Comparison of ENCODE assay signal across 17 cellular contexts in genomic region chr16:81688182-81688581, GRCh38.
DNase-seq lines count a peak whose midpoint lies in the region; ATAC-seq lines count a peak whose summit lies in the region.
"Had no signal": no experiment of that assay in that cellular context is flagged by ENCODE, and none has a peak within 500 bp of the region (broad histone marks: within the 10 kb centered on the region; RNA-seq: fewer than 3 reads in every experiment).

No MANE protein-coding gene starts in this region.

- DNase-seq in T-helper 2 cell treated with Interferon-gamma antibody and Interleukin-4, amounts not matched to agents 5 μg/mL and 100 μg/mL, for 36 hours (ENCODE audit: low spot score) = peak; percentile 46
- DNase-seq in T-helper 2 cell (no peak), kidney tubule cell (ENCODE audit: low spot score) (no peak), NCI-H1436 treated with DMSO at 0.1 percent for 48 hours (lab: John Stamatoyannopoulos, UW) (no peak)
- peak; percentile 4 to 7 for DNase-seq in stimulated activated CD4-positive, alpha-beta T cell treated with anti-CD3 and anti-CD28 coated beads, Interleukin-15, amount 100 ng/mL, for 48 hours (ENCODE audit: low read depth in 2 of 2)
- no peak for DNase-seq in stimulated activated CD4-positive, alpha-beta T cell treated with anti-CD3 and anti-CD28 coated beads, Interleukin-12 subunit alpha, Interleukin-12 subunit beta, amount 100 ng/mL, for 4 hours
- DNase-seq in central memory CD8-positive, alpha-beta T cell (ENCODE audit: low spot score in 2 of 2) = no peak
- DNase-seq in stimulated activated naive CD8-positive, alpha-beta T cell treated with anti-CD3 and anti-CD28 coated beads, Interleukin-15, amount 100 ng/mL, for 72 hours = peak in 1 of 2 donors; percentile 54
- DNase-seq: DMS153; NCI-H1694; spleen; stimulated activated naive B cell treated with anti-CD40 and anti-IgM and Interleukin-4, amounts not matched to agents 10 μg/mL and 1 μg/mL and 100 μg/mL, for 72 hours had no signal

- H3K4me3 Mint-ChIP-seq in T-helper 2 cell treated with Interferon-gamma antibody and Interleukin-4, amounts not matched to agents 5 μg/mL and 100 μg/mL, for 36 hours = no peak overlapping the region
- no peak overlapping the region for H3K4me3 Mint-ChIP-seq in central memory CD8-positive, alpha-beta T cell
- H3K4me3 Mint-ChIP-seq in stimulated activated naive CD8-positive, alpha-beta T cell treated with anti-CD3 and anti-CD28 coated beads, Interleukin-15, amount 100 ng/mL, for 72 hours = no peak overlapping the region
- H3K4me3 Mint-ChIP-seq: activated naive CD4-positive, alpha-beta T cell treated with anti-CD3 and anti-CD28 coated beads, Interleukin-2, amount 50 U/mL, for 24 hours; brain; memory B cell; neural crest cell; stimulated activated naive B cell treated with anti-CD40 and anti-IgM and Interleukin-4, amounts not matched to agents 10 μg/mL and 1 μg/mL and 100 μg/mL, for 72 hours; type B pancreatic cell had no signal

- peaks cover 3% of the 10 kb centered on the region for H3K4me1 Mint-ChIP-seq in T-helper 2 cell treated with Interferon-gamma antibody and Interleukin-4, amounts not matched to agents 5 μg/mL and 100 μg/mL, for 36 hours (ENCODE audit: low read depth)
- no peaks in the 10 kb centered on the region for H3K4me1 Mint-ChIP-seq in central memory CD8-positive, alpha-beta T cell
- peaks cover 20% of the 10 kb centered on the region for H3K4me1 Mint-ChIP-seq in stimulated activated naive CD8-positive, alpha-beta T cell treated with anti-CD3 and anti-CD28 coated beads, Interleukin-15, amount 100 ng/mL, for 72 hours
- H3K4me1 Mint-ChIP-seq: memory B cell; stimulated activated naive B cell treated with anti-CD40 and anti-IgM and Interleukin-4, amounts not matched to agents 10 μg/mL and 1 μg/mL and 100 μg/mL, for 72 hours had no signal

- peak; percentile 32 for ATAC-seq in central memory CD8-positive, alpha-beta T cell (replicated peaks; ENCODE audit: extremely low read depth, poor library complexity, severe bottlenecking)
- ATAC-seq in stimulated activated naive CD8-positive, alpha-beta T cell treated with anti-CD3 and anti-CD28 coated beads, Interleukin-15, amount 100 ng/mL, for 72 hours = peak; percentile 90
- ATAC-seq: stimulated activated naive B cell treated with anti-CD40 and anti-IgM and Interleukin-4, amounts not matched to agents 10 μg/mL and 1 μg/mL and 100 μg/mL, for 72 hours had no signal

- H3K27me3 Mint-ChIP-seq in T-helper 2 cell treated with Interferon-gamma antibody and Interleukin-4, amounts not matched to agents 5 μg/mL and 100 μg/mL, for 36 hours (ENCODE audit: low read depth) = no peaks in the 10 kb centered on the region
- H3K27me3 Mint-ChIP-seq in central memory CD8-positive, alpha-beta T cell = no peaks in the 10 kb centered on the region
- H3K27me3 Mint-ChIP-seq in stimulated activated naive CD8-positive, alpha-beta T cell treated with anti-CD3 and anti-CD28 coated beads, Interleukin-15, amount 100 ng/mL, for 72 hours = no peaks in the 10 kb centered on the region
- H3K27me3 Mint-ChIP-seq: activated naive CD4-positive, alpha-beta T cell treated with anti-CD3 and anti-CD28 coated beads, Interleukin-2, amount 50 U/mL, for 24 hours; brain; memory B cell; stimulated activated naive B cell treated with anti-CD40 and anti-IgM and Interleukin-4, amounts not matched to agents 10 μg/mL and 1 μg/mL and 100 μg/mL, for 72 hours; type B pancreatic cell had no signal

- H3K36me3 Mint-ChIP-seq in T-helper 2 cell treated with Interferon-gamma antibody and Interleukin-4, amounts not matched to agents 5 μg/mL and 100 μg/mL, for 36 hours (ENCODE audit: low read depth) = peaks cover 6% of the 10 kb centered on the region
- peaks cover 9% of the 10 kb centered on the region for H3K36me3 Mint-ChIP-seq in central memory CD8-positive, alpha-beta T cell (ENCODE audit: insufficient read depth)

- no peak overlapping the region for H3K27ac Mint-ChIP-seq in T-helper 2 cell treated with Interferon-gamma antibody and Interleukin-4, amounts not matched to agents 5 μg/mL and 100 μg/mL, for 36 hours
- no peak overlapping the region for H3K27ac Mint-ChIP-seq in central memory CD8-positive, alpha-beta T cell (ENCODE audit: low read depth)
- H3K27ac Mint-ChIP-seq in stimulated activated naive CD8-positive, alpha-beta T cell treated with anti-CD3 and anti-CD28 coated beads, Interleukin-15, amount 100 ng/mL, for 72 hours = peak overlapping the region in 1 of 2 donors; percentile 40
- H3K27ac Mint-ChIP-seq: activated naive CD4-positive, alpha-beta T cell treated with anti-CD3 and anti-CD28 coated beads, Interleukin-2, amount 50 U/mL, for 24 hours; memory B cell; stimulated activated naive B cell treated with anti-CD40 and anti-IgM and Interleukin-4, amounts not matched to agents 10 μg/mL and 1 μg/mL and 100 μg/mL, for 72 hours; type B pancreatic cell had no signal

- no peaks in the 10 kb centered on the region for H3K9me3 Mint-ChIP-seq in T-helper 2 cell treated with Interferon-gamma antibody and Interleukin-4, amounts not matched to agents 5 μg/mL and 100 μg/mL, for 36 hours
- H3K9me3 Mint-ChIP-seq in central memory CD8-positive, alpha-beta T cell = no peaks in the 10 kb centered on the region
- H3K9me3 Mint-ChIP-seq in stimulated activated naive CD8-positive, alpha-beta T cell treated with anti-CD3 and anti-CD28 coated beads, Interleukin-15, amount 100 ng/mL, for 72 hours = no peaks in the 10 kb centered on the region
- H3K9me3 Mint-ChIP-seq: activated naive CD4-positive, alpha-beta T cell treated with anti-CD3 and anti-CD28 coated beads, Interleukin-2, amount 50 U/mL, for 24 hours; memory B cell; neural crest cell; stimulated activated naive B cell treated with anti-CD40 and anti-IgM and Interleukin-4, amounts not matched to agents 10 μg/mL and 1 μg/mL and 100 μg/mL, for 72 hours; type B pancreatic cell had no signal

Comparison
In these comparisons a context has a peak if more than half of its experiments do, and no peak if none do; other contexts are left out.
1. DNase-seq: peak in T-helper 2 cell treated with Interferon-gamma antibody and Interleukin-4, amounts not matched to agents 5 μg/mL and 100 μg/mL, for 36 hours (single experiment) and stimulated activated CD4-positive, alpha-beta T cell treated with anti-CD3 and anti-CD28 coated beads, Interleukin-15, amount 100 ng/mL, for 48 hours (2 of 2); none in T-helper 2 cell (0 of 5), stimulated activated CD4-positive, alpha-beta T cell treated with anti-CD3 and anti-CD28 coated beads, Interleukin-12 subunit alpha, Interleukin-12 subunit beta, amount 100 ng/mL, for 4 hours (single experiment), central memory CD8-positive, alpha-beta T cell (0 of 2), kidney tubule cell (single experiment) and NCI-H1436 treated with DMSO at 0.1 percent for 48 hours (single experiment).